Comparison of ENCODE assay signal across 15 cellular contexts in the genomic region with DNA sequence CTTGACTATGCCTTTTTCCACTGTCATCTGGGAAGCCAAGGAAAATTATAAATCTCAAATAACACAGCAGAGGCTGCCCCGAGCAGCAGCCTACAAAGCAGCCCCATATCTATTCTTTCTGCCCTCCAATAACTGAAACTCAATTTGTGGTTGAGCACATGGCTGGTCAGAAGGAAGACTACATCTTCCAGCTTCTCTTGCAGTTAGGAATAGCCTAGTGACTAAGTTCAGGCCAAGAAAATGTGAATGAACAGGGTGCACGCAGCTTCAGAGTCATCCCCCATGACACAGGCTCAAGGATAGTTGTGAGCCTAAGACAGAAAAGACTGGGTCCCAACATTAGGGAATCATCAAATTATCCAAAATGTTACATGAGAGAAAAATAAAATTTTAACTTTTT.
"Had no signal": no experiment of that assay in that cellular context is flagged by ENCODE, and none has a peak within 500 bp of the region (broad histone marks: within the 10 kb centered on the region; RNA-seq: fewer than 3 reads in every experiment).

No MANE protein-coding gene starts in this region.

- H3K4me1 ChIP-seq: right atrium auricular region had no signal

- H3K9me3 ChIP-seq: esophagus muscularis mucosa, gastroesophageal sphincter, right atrium auricular region, sigmoid colon had no signal

- H3K27ac ChIP-seq: epithelial cell of prostate, esophagus muscularis mucosa, gastroesophageal sphincter, right atrium auricular region, sigmoid colon had no signal

- H3K36me3 ChIP-seq: esophagus muscularis mucosa, gastroesophageal sphincter, right atrium auricular region, sigmoid colon had no signal

- DNase-seq: cortex of kidney; effector memory CD8-positive, alpha-beta T cell; glutamatergic neuron; islet precursor cell; mammary epithelial cell; sigmoid colon; small intestine; stimulated activated CD4-positive, alpha-beta T cell treated with anti-CD3 and anti-CD28 coated beads, Interleukin-12 subunit alpha, Interleukin-12 subunit beta, amount 100 ng/mL, for 4 hours; stimulated activated naive CD4-positive, alpha-beta T cell treated with Interleukin-2 at 50 U/mL for 16 hours had no signal

- H3K27me3 ChIP-seq: esophagus muscularis mucosa, gastroesophageal sphincter, right atrium auricular region, sigmoid colon had no signal

- H3K4me3 ChIP-seq: esophagus muscularis mucosa, gastroesophageal sphincter, right atrium auricular region, sigmoid colon had no signal

- FAIRE-seq: small intestine, urothelium cell line had no signal

- ATAC-seq: effector memory CD8-positive, alpha-beta T cell; gastroesophageal sphincter; left lobe of liver had no signal
